In genomic region chr13:51488212-51488611, GRCh38 we compare ENCODE assay signal across 22 cellular contexts. TPM values are rescaled to one million over a fixed set of nuclear protein-coding genes. Genes with fewer than 3 reads are reported as not detected.
DNase-seq lines count a peak whose midpoint lies in the region; ATAC-seq and TF ChIP-seq lines count a peak whose summit lies in the region.
"Had no signal": no experiment of that assay in that cellular context is flagged by ENCODE, and none has a peak within 500 bp of the region (broad histone marks: within the 10 kb centered on the region; RNA-seq: fewer than 3 reads in every experiment).

No MANE protein-coding gene starts in this region.

- DNase-seq in amniotic epithelial cell (ENCODE audit: low read depth), result peak; percentile 57
- DNase-seq in epithelial cell of esophagus (ENCODE audit: low read depth), result peak; percentile 84
- peak; percentile 17 for DNase-seq in glomerular visceral epithelial cell (ENCODE audit: extremely low spot score)
- peak; percentile 32 for DNase-seq in renal cortical epithelial cell (ENCODE audit: low read depth)
- DNase-seq in HUDEP-2 (lab: John Stamatoyannopoulos, UW; ENCODE audit: unreplicated experiment in 76 of 76), result no peak
- DNase-seq: ACHN; BE2C; C1 segment of cervical spinal cord; CD4-positive, CD25-positive, alpha-beta regulatory T cell; CD8-positive, alpha-beta memory T cell; COR-L47; DMS 273 treated with DMSO at 0.1 percent for 48 hours; DMS53; DND-41; EL; GOT3; H7; HFFc6 had no signal

- ATAC-seq in HG02870 (IDR thresholded peaks at IDR 0.05; ENCODE audit: unreplicated experiment) (no peak), SK-N-SH treated with all-trans-retinoic acid at 6 μM for 48 hours (no peak)
- ATAC-seq: GM12878, HCT116 had no signal

- no peak overlapping the region for H3K4me3 ChIP-seq in epithelial cell of esophagus (ENCODE audit: low read length)
- H3K4me3 ChIP-seq: GM12878 had no signal

- no peak for TF ChIP-seq CTCF in epithelial cell of esophagus (IDR thresholded peaks at IDR 0.05; ENCODE audit: insufficient read depth, low read depth, low read length, missing control alignments)

TF ChIP-seq in SK-N-SH treated with all-trans-retinoic acid at 6 μM for 48 hours, 23 proteins besides CTCF, POLR2A, EP300 and RAD21:
- TF ChIP-seq ISL1 (CRISPR knock-in tag; IDR thresholded peaks at IDR 0.05) (no peak), PATZ1 (CRISPR knock-in tag; IDR thresholded peaks at IDR 0.05; ENCODE audit: borderline replicate concordance) (no peak), ESRRG (CRISPR knock-in tag; IDR thresholded peaks at IDR 0.05) (no peak), RARB (CRISPR knock-in tag; IDR thresholded peaks at IDR 0.05) (no peak), ZNF565 (CRISPR knock-in tag; conservative IDR thresholded peaks at IDR 0.05; ENCODE audit: low read depth) (no peak), POU6F1 (CRISPR knock-in tag; IDR thresholded peaks at IDR 0.05; ENCODE audit: borderline replicate concordance, low read depth) (no peak), ZFP30 (CRISPR knock-in tag; IDR thresholded peaks at IDR 0.05) (no peak), CSRNP3 (CRISPR knock-in tag; IDR thresholded peaks at IDR 0.05) (no peak), TCF4 (CRISPR knock-in tag; IDR thresholded peaks at IDR 0.05; ENCODE audit: borderline replicate concordance) (no peak), ZNF8 (CRISPR knock-in tag; IDR thresholded peaks at IDR 0.05) (no peak), GLIS3 (CRISPR knock-in tag; IDR thresholded peaks at IDR 0.05) (no peak), TOX (CRISPR knock-in tag; IDR thresholded peaks at IDR 0.05; ENCODE audit: borderline replicate concordance) (no peak), PPARA (CRISPR knock-in tag; IDR thresholded peaks at IDR 0.05; ENCODE audit: borderline replicate concordance) (no peak), ZNF70 (CRISPR knock-in tag; IDR thresholded peaks at IDR 0.05) (no peak), TSHZ2 (CRISPR knock-in tag; IDR thresholded peaks at IDR 0.05) (no peak), ZC3H10 (CRISPR knock-in tag; IDR thresholded peaks at IDR 0.05) (no peak), BACH2 (CRISPR knock-in tag; IDR thresholded peaks at IDR 0.05; ENCODE audit: borderline replicate concordance) (no peak), CREB5 (CRISPR knock-in tag; IDR thresholded peaks at IDR 0.05; ENCODE audit: low read depth) (no peak), CSDC2 (CRISPR knock-in tag; IDR thresholded peaks at IDR 0.05) (no peak), SNAI2 (CRISPR knock-in tag; IDR thresholded peaks at IDR 0.05) (no peak)
TF ChIP-seq in SK-N-SH treated with all-trans-retinoic acid at 6 μM for 48 hours: peak in this region for 0.

RNA-seq across cellular contexts. Expression of gene INTS6, which starts 35.4 kb away (rescaled TPM):
- total RNA-seq in renal cortical epithelial cell, result 41.7 and 59.2 TPM in 2 replicates

Comparison
In these comparisons a context has a peak if more than half of its experiments do, and no peak if none do; other contexts are left out.
1. DNase-seq: peak in amniotic epithelial cell (single experiment), epithelial cell of esophagus (single experiment), glomerular visceral epithelial cell (single experiment) and renal cortical epithelial cell (single experiment); none in HUDEP-2 (0 of 76).